17 cellular contexts compared by ENCODE assay signal in the genomic region with DNA sequence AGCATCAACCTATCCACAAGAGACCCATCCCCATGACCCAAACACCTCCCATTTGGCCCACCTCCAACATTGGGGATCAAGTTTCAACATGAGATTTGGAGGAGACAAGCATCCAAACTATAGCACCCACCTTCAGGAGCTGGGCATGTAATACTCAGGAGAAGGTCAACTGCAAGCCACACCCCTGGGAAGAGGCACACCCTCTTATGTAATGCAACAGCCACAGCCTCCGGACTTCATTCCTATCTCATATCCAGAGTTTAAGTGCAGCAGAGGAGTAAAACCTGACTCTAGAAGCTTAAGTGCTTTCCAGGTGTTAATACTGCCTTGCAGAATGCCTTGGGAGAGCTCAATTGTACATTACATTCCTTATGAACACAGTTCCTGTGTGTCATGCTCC.
A peak's percentile ranks its signal among the peaks of the same experiment; 100 is the strongest.
DNase-seq lines count a peak whose midpoint lies in the region; ATAC-seq and TF ChIP-seq lines count a peak whose summit lies in the region.
"Had no signal": no experiment of that assay in that cellular context is flagged by ENCODE, and none has a peak within 500 bp of the region (broad histone marks: within the 10 kb centered on the region; RNA-seq: fewer than 3 reads in every experiment).

No MANE protein-coding gene starts in this region.

- WGBS in right cardiac atrium: 27% methylated on average over 1 of the region's 1 CpG

- H3K4me3 ChIP-seq in left ventricle myocardium inferior (no peak overlapping the region), right cardiac atrium (ENCODE audit: low read length) (no peak overlapping the region)
- H3K4me3 ChIP-seq: adrenal gland, gastroesophageal sphincter, lung had no signal

- no peaks in the 10 kb centered on the region for H3K36me3 ChIP-seq in left ventricle myocardium inferior
- H3K36me3 ChIP-seq: adrenal gland, gastroesophageal sphincter had no signal

- intact Hi-C loops in left ventricle myocardium inferior (cut with micrococcal nuclease) (loop anchor here (10.0 kb wide), 1 partner anchor 83 kb away; no protein-coding TSS in a partner anchor), right cardiac atrium (cut with DNase I) (no loop called here)

- DNase-seq in left ventricle myocardium inferior: no peak
- no peak for DNase-seq in right cardiac atrium
- DNase-seq in SW480 (ENCODE audit: low spot score): peak; percentile 70
- peak; percentile 20 for DNase-seq in iPS-NIHi11 (ENCODE audit: low spot score)
- no peak for DNase-seq in left lobe of liver (ENCODE audit: low spot score)
- DNase-seq in KG1 (lab: John Stamatoyannopoulos, UW): no peak
- DNase-seq in NCI-H2081 (lab: John Stamatoyannopoulos, UW): no peak
- no peak for DNase-seq in NCI-H128 (lab: John Stamatoyannopoulos, UW; ENCODE audit: unreplicated experiment)
- DNase-seq: activated CD8-positive, alpha-beta memory T cell treated with anti-CD3 and anti-CD28 coated beads for 24 hours; adrenal gland; GOT3; NCI-H146; nephron progenitor cell; retina; T-helper 1 cell had no signal

- no peak for ATAC-seq in right cardiac atrium
- ATAC-seq in left lobe of liver: no peak
- ATAC-seq: gastroesophageal sphincter had no signal

- H3K4me1 ChIP-seq in left ventricle myocardium inferior: peaks cover 60% of the 10 kb centered on the region
- H3K4me1 ChIP-seq in right cardiac atrium (ENCODE audit: control insufficient read depth, insufficient read depth, low read length): peaks cover 8% of the 10 kb centered on the region

- no peak for TF ChIP-seq CTCF in left ventricle myocardium inferior (IDR thresholded peaks at IDR 0.05; ENCODE audit: borderline replicate concordance)

- H3K27me3 ChIP-seq in left ventricle myocardium inferior (ENCODE audit: low read depth) (no peaks in the 10 kb centered on the region), right cardiac atrium (ENCODE audit: control insufficient read depth, insufficient read depth) (no peaks in the 10 kb centered on the region)
- H3K27me3 ChIP-seq: adrenal gland, gastroesophageal sphincter had no signal

- H3K27ac ChIP-seq in left ventricle myocardium inferior (replicated peaks): peak overlapping the region; percentile 58
- no peak overlapping the region for H3K27ac ChIP-seq in right cardiac atrium (ENCODE audit: low read length)
- H3K27ac ChIP-seq: adrenal gland, gastroesophageal sphincter had no signal

- H3K9me3 ChIP-seq in left ventricle myocardium inferior (replicated peaks) (no peaks in the 10 kb centered on the region), right cardiac atrium (ENCODE audit: control insufficient read depth, low read length) (no peaks in the 10 kb centered on the region)
- H3K9me3 ChIP-seq: adrenal gland, gastroesophageal sphincter had no signal

Comparison
In these comparisons a context has a peak if more than half of its experiments do, and no peak if none do; other contexts are left out.
1. DNase-seq: peak in SW480 (single experiment) and iPS-NIHi11 (single experiment); none in left ventricle myocardium inferior (single experiment), right cardiac atrium (0 of 3), left lobe of liver (single experiment), KG1 (single experiment), NCI-H2081 (0 of 2) and NCI-H128 (single experiment).